Comparison of ENCODE assay signal across 8 cellular contexts in the genomic region with DNA sequence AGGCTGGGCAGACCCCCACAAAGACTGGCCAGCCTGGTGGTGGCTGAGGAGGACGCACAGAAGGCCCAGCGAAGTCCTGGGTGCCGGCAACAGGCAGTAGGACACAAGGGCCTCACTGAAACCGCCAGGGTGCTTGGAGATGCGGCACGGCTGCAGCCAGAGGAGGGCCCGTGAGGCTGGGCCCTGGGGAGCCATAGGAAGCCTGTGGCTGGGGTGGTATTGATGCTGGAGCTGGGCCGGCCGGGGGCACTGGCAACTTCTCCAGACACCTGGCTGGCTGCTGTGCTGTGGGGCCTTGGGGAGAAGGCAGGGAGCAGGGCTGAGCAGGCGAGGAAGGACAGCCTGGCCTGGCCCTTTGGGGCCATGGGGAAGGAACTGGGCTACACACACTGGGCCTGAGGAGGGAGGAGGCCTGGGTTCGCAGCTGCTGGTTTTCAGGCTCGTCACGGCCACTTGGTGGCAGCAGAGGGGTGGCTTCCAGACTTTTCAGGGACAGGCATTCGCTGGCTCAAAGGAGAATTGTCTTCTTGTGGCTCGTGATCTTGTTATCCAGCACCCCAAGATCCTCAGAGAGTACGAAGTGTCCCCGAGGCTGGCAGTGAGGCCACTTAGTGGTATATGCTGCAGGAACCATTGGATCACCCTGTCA. TPM values are rescaled to one million over a fixed set of nuclear protein-coding genes. Genes with fewer than 3 reads are reported as not detected.
DNase-seq lines count a peak whose midpoint lies in the region; ATAC-seq lines count a peak whose summit lies in the region.

No MANE protein-coding gene starts in this region.

- ATAC-seq in HG03354 (IDR thresholded peaks at IDR 0.05; ENCODE audit: poor library complexity, severe bottlenecking, unreplicated experiment), result peak; percentile 64
- ATAC-seq in aorta (ENCODE audit: low FRiP score), result peak; percentile 53
- no peak for ATAC-seq in GM18870 (IDR thresholded peaks at IDR 0.05; ENCODE audit: unreplicated experiment)

- no peaks in the 10 kb centered on the region for H3K36me3 ChIP-seq in aorta (ENCODE audit: control insufficient read depth in 1 of 2, insufficient read depth in 2 of 2, low read length in 1 of 2)

- intact Hi-C loops in posterior cingulate gyrus (cut with DNase I) (loop anchor here (1.0 kb wide), 1 partner anchor 113 kb away; no protein-coding TSS in a partner anchor), aorta (cut with DNase I) (loop anchor here (2.0 to 5.0 kb wide), 3 partner anchors 113 to 398 kb away; no protein-coding TSS in a partner anchor)

- no peaks in the 10 kb centered on the region for H3K4me1 ChIP-seq in aorta (ENCODE audit: control insufficient read depth in 1 of 2, insufficient read depth in 2 of 2, low read length in 2 of 2)

- 39 to 48% methylated on average over 17 of the region's 17 CpGs for WGBS in aorta, 2 donors

- H3K4me3 ChIP-seq in aorta (ENCODE audit: low read length in 2 of 2), result no peak overlapping the region

- no peaks in the 10 kb centered on the region for H3K27me3 ChIP-seq in aorta (ENCODE audit: control insufficient read depth in 1 of 2, insufficient read depth in 2 of 2, low read length in 1 of 2)

- DNase-seq in DMS 273 (lab: John Stamatoyannopoulos, UW; ENCODE audit: unreplicated experiment) (peak; percentile 88), SK-N-DZ (ENCODE audit: low spot score) (peak; percentile 62), germinal center (ENCODE audit: low spot score) (peak; percentile 50), posterior cingulate gyrus (peak; percentile 70 to 97 (median 84)), aorta (peak; percentile 82 to 87)
- DNase-seq in activated naive CD4-positive, alpha-beta T cell (lab: John Stamatoyannopoulos, UW), result peak; percentile 2 to 57 (median 24)

- H3K9me3 ChIP-seq in aorta (ENCODE audit: control insufficient read depth, low read length), result no peaks in the 10 kb centered on the region

- no peak overlapping the region for H3K27ac ChIP-seq in aorta (ENCODE audit: low read depth in 1 of 2, low read length in 2 of 2)

RNA-seq across cellular contexts. Expression of a gene that starts 37.2 kb away (rescaled TPM):
- polyA plus RNA-seq in SK-N-DZ (2014; cell fraction: cytosol; rRNA removed), result 0.95 and 1.1 TPM in 2 replicates
- 1.5 and 6.9 TPM in 2 replicates for polyA plus RNA-seq in SK-N-DZ (2014; cell fraction: nucleus; rRNA removed)
- total RNA-seq in aorta, result under 1 TPM; 0.19 to 0.27 TPM
- polyA plus RNA-seq in aorta, result under 1 TPM in 1 of 2 donors, not detected in 1; 0.20 TPM

RNA-seq across cellular contexts. Expression of a gene that starts 44.3 kb away (rescaled TPM):
- polyA plus RNA-seq in SK-N-DZ (2014; cell fraction: cytosol; rRNA removed), result 22.2 and 23.4 TPM in 2 replicates
- 21.4 and 21.8 TPM in 2 replicates for polyA plus RNA-seq in SK-N-DZ (2014; cell fraction: nucleus; rRNA removed)
- 10 to 100 TPM; 13.5 to 13.6 TPM for total RNA-seq in aorta
- 10 to 100 TPM; 28.8 to 40.3 TPM for polyA plus RNA-seq in aorta

RNA-seq across cellular contexts. Expression of a gene that starts 59.9 kb away (rescaled TPM):
- polyA plus RNA-seq in SK-N-DZ (2014; cell fraction: cytosol; rRNA removed), result 0.13 TPM in 2 replicates
- 0.72 TPM in 1 of 2 replicates, not detected in the other for polyA plus RNA-seq in SK-N-DZ (2014; cell fraction: nucleus; rRNA removed)
- total RNA-seq in aorta, result 1,000 to 10,000 TPM; 1,297 to 2,306 TPM
- polyA plus RNA-seq in aorta, result 1,000 to 10,000 TPM; 1,177 to 3,171 TPM

Comparison
In these comparisons a context has a peak if more than half of its experiments do, and no peak if none do; other contexts are left out.
1. DNase-seq: peak in every context shown above with its lines; median percentile 88 in DMS 273; 84 in aorta; 84 in posterior cingulate gyrus; 62 in SK-N-DZ; 50 in germinal center; 24 in activated naive CD4-positive, alpha-beta T cell.